1 cellular context compared by ENCODE assay signal in genomic region chr22:31148516-31148915, GRCh38.
TF ChIP-seq lines count a peak whose summit lies in the region.

No MANE protein-coding gene starts in this region.

TF ChIP-seq in endothelial cell of umbilical vein, 7 proteins besides CTCF, POLR2A, EP300 and RAD21:
- TF ChIP-seq GATA2 (IDR thresholded peaks at IDR 0.05; ENCODE audit: insufficient read depth, insufficient read length, low read depth, low read length) = no peak
- TF ChIP-seq MAX (IDR thresholded peaks at IDR 0.05; ENCODE audit: insufficient read depth, insufficient read length) = no peak
- no peak for TF ChIP-seq JUN (IDR thresholded peaks at IDR 0.05; ENCODE audit: borderline replicate concordance, insufficient read depth, insufficient read length, low read depth)
- TF ChIP-seq EZH2 (IDR thresholded peaks at IDR 0.05; ENCODE audit: borderline replicate concordance, low read depth, low read length, severe bottlenecking) = no peak
- no peak for TF ChIP-seq FOS (IDR thresholded peaks at IDR 0.05; ENCODE audit: borderline replicate concordance, insufficient read depth, low read length)
- no peak for TF ChIP-seq MYC (IDR thresholded peaks at IDR 0.05; ENCODE audit: low read depth, low read length)
- TF ChIP-seq POLR2AphosphoS5 (IDR thresholded peaks at IDR 0.05; ENCODE audit: insufficient read depth, low read depth, low read length) = no peak
TF ChIP-seq in endothelial cell of umbilical vein: peak in this region for 0.
